ENCODE assay signal across 1 cellular context in genomic region chr2:218152172-218152571, GRCh38.
TF ChIP-seq lines count a peak whose summit lies in the region.

No MANE protein-coding gene starts in this region.

TF ChIP-seq in H1, 55 proteins besides CTCF, POLR2A, EP300 and RAD21:
- TF ChIP-seq SAP30 (IDR thresholded peaks at IDR 0.05; ENCODE audit: insufficient read depth, insufficient replicate concordance, low read length) (no peak), ATF2 (IDR thresholded peaks at IDR 0.05; ENCODE audit: low read length) (no peak), CEBPB (IDR thresholded peaks at IDR 0.05; ENCODE audit: low read depth, low read length) (no peak), E2F6 (IDR thresholded peaks at IDR 0.05) (no peak), TCF12 (IDR thresholded peaks at IDR 0.05; ENCODE audit: low read depth, low read length) (no peak), YY1 (IDR thresholded peaks at IDR 0.05; ENCODE audit: low read depth, low read length) (no peak), NANOG (IDR thresholded peaks at IDR 0.05; ENCODE audit: insufficient read depth, low read depth, low read length, poor library complexity, severe bottlenecking) (no peak), SIN3A (conservative IDR thresholded peaks at IDR 0.05 in 1 of 2, IDR thresholded peaks at IDR 0.05 in 1 of 2; ENCODE audit: low read depth in 1 of 2, low read length in 2 of 2) (no peak), HDAC6 (IDR thresholded peaks at IDR 0.05; ENCODE audit: low read depth, low read length) (no peak), GTF2F1 (IDR thresholded peaks at IDR 0.05; ENCODE audit: borderline replicate concordance, low read depth, low read length) (no peak), RXRA (IDR thresholded peaks at IDR 0.05; ENCODE audit: insufficient read depth, low read depth, low read length) (no peak), CBX8 (IDR thresholded peaks at IDR 0.05; ENCODE audit: borderline replicate concordance, low read depth, low read length) (no peak)
- TF ChIP-seq, protein P1, sequence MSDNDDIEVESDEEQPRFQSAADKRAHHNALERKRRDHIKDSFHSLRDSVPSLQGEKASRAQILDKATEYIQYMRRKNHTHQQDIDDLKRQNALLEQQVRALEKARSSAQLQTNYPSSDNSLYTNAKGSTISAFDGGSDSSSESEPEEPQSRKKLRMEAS (IDR thresholded peaks at IDR 0.05), result no peak
